8 cellular contexts compared by ENCODE assay signal in the genomic region with DNA sequence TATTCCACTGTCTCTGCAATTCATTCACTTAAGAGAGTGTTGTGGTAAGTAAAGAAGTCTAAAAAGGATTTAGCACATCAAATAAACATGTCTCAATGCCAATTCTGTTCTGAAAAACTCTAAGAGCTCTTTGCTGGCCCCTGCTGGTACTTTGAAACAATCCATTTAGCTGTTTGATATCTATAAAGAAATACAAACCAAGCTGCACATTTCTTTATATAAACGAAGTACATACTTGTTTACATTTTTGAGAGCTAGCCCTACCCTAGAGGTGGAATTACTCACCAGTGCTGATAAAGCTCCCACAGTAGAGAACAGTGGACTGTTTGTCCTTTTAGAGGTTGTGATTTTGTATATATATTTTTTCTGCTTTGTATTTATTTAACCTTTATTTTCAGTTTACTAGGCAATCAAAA.
DNase-seq lines count a peak whose midpoint lies in the region; ATAC-seq and TF ChIP-seq lines count a peak whose summit lies in the region.

No MANE protein-coding gene starts in this region.

- H3K27me3 ChIP-seq in ascending aorta: no peaks in the 10 kb centered on the region
- H3K27me3 ChIP-seq in aorta (ENCODE audit: control insufficient read depth in 1 of 2, insufficient read depth in 2 of 2, low read length in 1 of 2): no peaks in the 10 kb centered on the region

- DNase-seq in SIG-M5 treated with dmso at 0.1 percent for 504 hours (lab: John Stamatoyannopoulos, UW; ENCODE audit: unreplicated experiment): peak; percentile 37
- DNase-seq in SIG-M5 (lab: John Stamatoyannopoulos, UW): no peak
- peak; percentile 41 for DNase-seq in NCI-H1694 (lab: John Stamatoyannopoulos, UW)
- no peak for DNase-seq in ascending aorta (ENCODE audit: low spot score in 2 of 2)
- DNase-seq in inferior parietal cortex (ENCODE audit: extremely low spot score): peak; percentile 62
- DNase-seq in aorta: no peak
- DNase-seq in NCI-H128 (lab: John Stamatoyannopoulos, UW; ENCODE audit: unreplicated experiment): no peak

- H3K4me3 ChIP-seq in ascending aorta: no peak overlapping the region
- H3K4me3 ChIP-seq in aorta (ENCODE audit: low read length in 2 of 2): no peak overlapping the region

- no peaks in the 10 kb centered on the region for H3K36me3 ChIP-seq in ascending aorta
- H3K36me3 ChIP-seq in aorta (ENCODE audit: control insufficient read depth in 1 of 2, insufficient read depth in 2 of 2, low read length in 1 of 2): no peaks in the 10 kb centered on the region

- peak; percentile 66 for ATAC-seq in aorta (ENCODE audit: low FRiP score)
- ATAC-seq in GM21619 (IDR thresholded peaks at IDR 0.05; ENCODE audit: unreplicated experiment): no peak

- intact Hi-C loops in ascending aorta (cut with DNase I) (no loop called here), aorta (cut with DNase I) (no loop called here)

- TF ChIP-seq CTCF in ascending aorta (IDR thresholded peaks at IDR 0.05): peak in 2 of 3 experiments; percentile 55 to 65

- H3K27ac ChIP-seq in ascending aorta: peak overlapping the region in 1 of 2 donors; percentile 17
- no peak overlapping the region for H3K27ac ChIP-seq in aorta (ENCODE audit: low read depth in 1 of 2, low read length in 2 of 2)

- H3K9me3 ChIP-seq in ascending aorta (no peaks in the 10 kb centered on the region), aorta (ENCODE audit: control insufficient read depth, low read length) (no peaks in the 10 kb centered on the region)

- WGBS in aorta, 2 donors: 0% methylated on average over 1 of the region's 1 CpG

- H3K4me1 ChIP-seq in ascending aorta: no peaks in the 10 kb centered on the region
- peaks cover 3 to 4% of the 10 kb centered on the region in 2 donors for H3K4me1 ChIP-seq in aorta (ENCODE audit: control insufficient read depth in 1 of 2, insufficient read depth in 2 of 2, low read length in 2 of 2)

Comparison
In these comparisons a context has a peak if more than half of its experiments do, and no peak if none do; other contexts are left out.
1. DNase-seq: peak in SIG-M5 treated with dmso at 0.1 percent for 504 hours (single experiment), NCI-H1694 (single experiment) and inferior parietal cortex (single experiment); none in SIG-M5 (single experiment), ascending aorta (0 of 2), aorta (0 of 2) and NCI-H128 (single experiment).